ENCODE assay signal across 21 cellular contexts in the genomic region with DNA sequence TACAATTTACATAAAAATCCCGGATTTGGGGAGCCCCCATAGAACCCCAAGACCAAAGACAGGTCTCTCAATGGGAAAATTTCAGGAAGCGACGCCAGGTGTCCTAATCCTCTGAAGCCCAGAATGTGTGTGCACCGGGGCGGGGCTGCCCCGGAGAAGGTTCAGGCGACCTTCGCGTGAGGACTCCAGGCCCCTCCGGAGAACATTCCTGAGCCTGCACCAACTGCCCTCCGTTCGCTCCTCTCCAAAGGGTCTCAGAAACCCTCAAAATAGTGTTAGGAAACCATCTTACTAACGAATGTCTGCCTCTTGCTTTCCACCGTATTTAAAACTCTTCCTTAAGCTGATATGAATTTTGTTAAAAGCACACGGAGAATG.
"Had no signal": no experiment of that assay in that cellular context is flagged by ENCODE, and none has a peak within 500 bp of the region (broad histone marks: within the 10 kb centered on the region; RNA-seq: fewer than 3 reads in every experiment).

No MANE protein-coding gene starts in this region.

- H3K36me3 ChIP-seq: SJSA1 had no signal

- H3K36me3 Mint-ChIP-seq: IgD-negative memory B cell had no signal

- ATAC-seq: K562 had no signal

- DNase-seq: Kasumi-1, MM.1S, NCI-H1092 treated with DMSO at 0.1 percent for 48 hours, NCI-H1436, NCI-H187, NCI-H2029, NCI-H2081 treated with DMSO at 0.1 percent for 48 hours, NCI-H2171, NCI-H446, NCI-H510A, NCI-H524 treated with DMSO at 0.1 percent for 48 hours, NCI-H774, Right ventricle myocardium superior, RPMI8226, SIG-M5 had no signal

- H3K9me3 Mint-ChIP-seq: IgD-negative memory B cell had no signal

- H3K9me3 ChIP-seq: SJSA1 had no signal

- H3K27ac ChIP-seq: HL-60, KMS-11, SJSA1, SK-N-MC had no signal

- H3K4me3 ChIP-seq: K562, SJSA1, SK-N-MC had no signal

- H3K27ac Mint-ChIP-seq: IgD-negative memory B cell had no signal
